ENCODE assay signal across 16 cellular contexts in the genomic region with DNA sequence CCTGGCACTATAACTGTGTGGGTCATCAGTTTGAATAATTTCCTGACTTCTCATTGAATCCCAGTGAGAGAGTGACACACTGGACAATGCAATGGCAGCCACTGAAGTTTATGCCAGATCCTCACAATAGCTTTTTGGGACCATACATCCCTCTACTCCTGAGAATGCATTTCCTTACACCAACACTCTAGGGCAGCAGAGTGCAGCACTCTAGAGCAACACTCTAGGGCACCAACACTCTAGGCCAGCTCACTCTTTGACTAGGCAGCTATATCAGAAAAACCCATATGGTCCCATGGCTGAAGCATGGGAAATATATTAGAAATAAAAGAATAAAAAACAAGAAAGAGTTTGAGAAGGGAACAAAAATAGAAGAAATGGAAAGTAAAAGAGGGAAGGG.
A peak's percentile ranks its signal among the peaks of the same experiment; 100 is the strongest.
DNase-seq lines count a peak whose midpoint lies in the region; ATAC-seq and TF ChIP-seq lines count a peak whose summit lies in the region.
"Had no signal": no experiment of that assay in that cellular context is flagged by ENCODE, and none has a peak within 500 bp of the region (broad histone marks: within the 10 kb centered on the region; RNA-seq: fewer than 3 reads in every experiment).

No MANE protein-coding gene starts in this region.

- H3K4me1 Mint-ChIP-seq in chondrocyte (ENCODE audit: low read depth), result no peaks in the 10 kb centered on the region
- H3K4me1 Mint-ChIP-seq in activated CD8-positive, alpha-beta T cell treated with anti-CD3 and anti-CD28 coated beads, Interleukin-2, amount 10 ng/mL, durations not matched to agents 7 days and 5 days (ENCODE audit: low read depth), result no peaks in the 10 kb centered on the region

- no peak overlapping the region for H3K4me3 Mint-ChIP-seq in chondrocyte (ENCODE audit: unreplicated experiment)
- H3K4me3 Mint-ChIP-seq in activated CD8-positive, alpha-beta T cell treated with anti-CD3 and anti-CD28 coated beads, Interleukin-2, amount 10 ng/mL, durations not matched to agents 7 days and 5 days, result no peak overlapping the region
- H3K4me3 Mint-ChIP-seq: CD8-positive, alpha-beta T cell had no signal

- peak; percentile 8 for DNase-seq in HT1080 (ENCODE audit: low read depth)
- DNase-seq in OCI-M1 (lab: John Stamatoyannopoulos, UW), result peak; percentile 20
- DNase-seq in chondrocyte (ENCODE audit: low spot score), result no peak
- no peak for DNase-seq in left lung
- no peak for DNase-seq in NCI-H2081 (lab: John Stamatoyannopoulos, UW)
- DNase-seq in activated CD8-positive, alpha-beta T cell treated with anti-CD3 and anti-CD28 coated beads, Interleukin-2, amount 10 ng/mL, durations not matched to agents 7 days and 5 days, result no peak
- DNase-seq in KBM-7, result no peak
- no peak for DNase-seq in stimulated activated CD4-positive, alpha-beta T cell treated with anti-CD3 and anti-CD28 coated beads, Interleukin-4, amount 100 ng/mL, for 1 hour
- DNase-seq: activated CD4-positive, alpha-beta T cell treated with anti-CD3 and anti-CD28 coated beads, Interleukin-2, amount 50 U/mL, for 48 hours; activated effector memory CD4-positive, alpha-beta T cell treated with anti-CD3 and anti-CD28 coated beads, Interleukin-2, amount 50 U/mL, for 16 hours; CD8-positive, alpha-beta T cell; pancreas; stimulated activated CD4-positive, alpha-beta T cell treated with anti-CD3 and anti-CD28 coated beads, Interleukin-12 subunit alpha, Interleukin-12 subunit beta, amount 100 ng/mL, for 4 hours had no signal

- CTCF ChIA-PET in activated CD8-positive, alpha-beta T cell treated with anti-CD3 and anti-CD28 coated beads, Interleukin-2, amount 10 ng/mL, durations not matched to agents 7 days and 5 days (lab: Charles Lee), result no interaction called here

- no peak overlapping the region for H3K27ac Mint-ChIP-seq in chondrocyte (ENCODE audit: unreplicated experiment)
- H3K27ac Mint-ChIP-seq in activated CD8-positive, alpha-beta T cell treated with anti-CD3 and anti-CD28 coated beads, Interleukin-2, amount 10 ng/mL, durations not matched to agents 7 days and 5 days, result no peak overlapping the region
- H3K27ac Mint-ChIP-seq: CD8-positive, alpha-beta T cell had no signal

- H3K36me3 Mint-ChIP-seq in chondrocyte (ENCODE audit: low read depth), result no peaks in the 10 kb centered on the region
- H3K36me3 Mint-ChIP-seq in activated CD8-positive, alpha-beta T cell treated with anti-CD3 and anti-CD28 coated beads, Interleukin-2, amount 10 ng/mL, durations not matched to agents 7 days and 5 days (ENCODE audit: low read depth), result no peaks in the 10 kb centered on the region
- H3K36me3 Mint-ChIP-seq: CD8-positive, alpha-beta T cell had no signal

- H3K27ac ChIP-seq in left lung, result no peak overlapping the region
- H3K27ac ChIP-seq: pancreas had no signal

- no peaks in the 10 kb centered on the region for H3K27me3 ChIP-seq in left lung
- H3K27me3 ChIP-seq: MG63, pancreas had no signal

- peak; percentile 21 for TF ChIP-seq CTCF in chondrocyte (IDR thresholded peaks at IDR 0.05)
- no peak for TF ChIP-seq CTCF in left lung (IDR thresholded peaks at IDR 0.05)

- no peaks in the 10 kb centered on the region for H3K9me3 Mint-ChIP-seq in chondrocyte (ENCODE audit: low read depth)
- H3K9me3 Mint-ChIP-seq in activated CD8-positive, alpha-beta T cell treated with anti-CD3 and anti-CD28 coated beads, Interleukin-2, amount 10 ng/mL, durations not matched to agents 7 days and 5 days (ENCODE audit: insufficient read depth), result no peaks in the 10 kb centered on the region
- H3K9me3 Mint-ChIP-seq: CD8-positive, alpha-beta T cell had no signal

- no peaks in the 10 kb centered on the region for H3K9me3 ChIP-seq in left lung
- H3K9me3 ChIP-seq: HAP-1, MG63, mucosa of descending colon, pancreas had no signal

- in situ Hi-C loops in KBM-7 (cut with MboI; ENCODE audit: low pct_unique_long_range_greater_than_20kb, low sequenced_read_pairs), result no loop called here

- no peaks in the 10 kb centered on the region for H3K27me3 Mint-ChIP-seq in chondrocyte (ENCODE audit: low read depth)
- peaks cover 7% of the 10 kb centered on the region for H3K27me3 Mint-ChIP-seq in activated CD8-positive, alpha-beta T cell treated with anti-CD3 and anti-CD28 coated beads, Interleukin-2, amount 10 ng/mL, durations not matched to agents 7 days and 5 days (ENCODE audit: low read depth)

- no peak overlapping the region for H3K4me3 ChIP-seq in left lung
- H3K4me3 ChIP-seq: HAP-1, MG63, mucosa of descending colon, pancreas had no signal

- POLR2A ChIA-PET in activated CD8-positive, alpha-beta T cell treated with anti-CD3 and anti-CD28 coated beads, Interleukin-2, amount 10 ng/mL, durations not matched to agents 7 days and 5 days (lab: Charles Lee), result no interaction called here

- peak; percentile 21 for ATAC-seq in left lung
- ATAC-seq in activated CD8-positive, alpha-beta T cell treated with anti-CD3 and anti-CD28 coated beads, Interleukin-2, amount 10 ng/mL, durations not matched to agents 7 days and 5 days, result no peak
- ATAC-seq: CD8-positive, alpha-beta T cell; mucosa of descending colon had no signal

- intact Hi-C loops in left lung (cut with DNase I), result no loop called here

- H3K36me3 ChIP-seq in left lung, result no peaks in the 10 kb centered on the region
- H3K36me3 ChIP-seq: HAP-1, MG63, pancreas had no signal

- H3K4me1 ChIP-seq in left lung, result no peaks in the 10 kb centered on the region
- H3K4me1 ChIP-seq: HAP-1, pancreas had no signal

Comparison
In these comparisons a context has a peak if more than half of its experiments do, and no peak if none do; other contexts are left out.
1. DNase-seq: peak in HT1080 (single experiment) and OCI-M1 (single experiment); none in chondrocyte (single experiment), left lung (0 of 2), NCI-H2081 (0 of 2), activated CD8-positive, alpha-beta T cell treated with anti-CD3 and anti-CD28 coated beads, Interleukin-2, amount 10 ng/mL, durations not matched to agents 7 days and 5 days (single experiment), KBM-7 (single experiment) and stimulated activated CD4-positive, alpha-beta T cell treated with anti-CD3 and anti-CD28 coated beads, Interleukin-4, amount 100 ng/mL, for 1 hour (single experiment).